In genomic region chr1:89624715-89625323, GRCh38 we compare ENCODE assay signal across 25 cellular contexts. TPM values are rescaled to one million over a fixed set of nuclear protein-coding genes. Genes with fewer than 3 reads are reported as not detected.
DNase-seq lines count a peak whose midpoint lies in the region; ATAC-seq, FAIRE-seq and TF ChIP-seq lines count a peak whose summit lies in the region.
"Had no signal": no experiment of that assay in that cellular context is flagged by ENCODE, and none has a peak within 500 bp of the region (broad histone marks: within the 10 kb centered on the region; RNA-seq: fewer than 3 reads in every experiment).

No MANE protein-coding gene starts in this region.

- intact Hi-C loops in right lobe of liver (cut with DNase I) = no loop called here
- intact Hi-C loops in HepG2 (cut with micrococcal nuclease; ENCODE audit: unreplicated experiment) = no loop called here
- intact Hi-C loops in dorsolateral prefrontal cortex (cut with DNase I) = no loop called here

- no peaks in the 10 kb centered on the region for H3K4me1 ChIP-seq in right lobe of liver
- peaks cover 8% of the 10 kb centered on the region; the same call in 1 of the 2 replicates for H3K4me1 ChIP-seq in HepG2 (ENCODE audit: insufficient read depth, low read length)
- H3K4me1 ChIP-seq: Caco-2, SJSA1 had no signal

- no peak overlapping the region for H3K4me2 ChIP-seq in HepG2 (ENCODE audit: low read depth, low read length)
- H3K4me2 ChIP-seq: BLaER1 had no signal

- POLR2A ChIA-PET in HepG2 (lab: Yijun Ruan, JAX) = no interaction called here

- DNase-seq in right lobe of liver (no peak), HepG2 (ENCODE audit: low spot score) (no peak), dorsolateral prefrontal cortex (no peak), GM10266 (ENCODE audit: extremely low spot score) (no peak), GOT3 (lab: John Stamatoyannopoulos, UW) (no peak)
- DNase-seq: Caco-2; CD8-positive, alpha-beta T cell; HCEC 1CT; KG1; MG63; NCI-H1105 treated with DMSO at 0.1 percent for 48 hours; NCI-H2029; NCI-H2227 treated with DMSO at 0.1 percent for 48 hours; NCI-H526 treated with DMSO at 0.1 percent for 48 hours; Right ventricle myocardium superior; RPMI8226 had no signal

- no peak for FAIRE-seq in HepG2 (lab: Jason Lieb, UNC)
- FAIRE-seq: A204.1, G401.6, GM12878, H1 had no signal

- CTCF ChIA-PET in HepG2 (lab: Yijun Ruan, JAX; ENCODE audit: low intra/inter-chr PET ratio, low total read pairs) = no interaction called here

- in situ Hi-C loops in HepG2 (cut with HindIII; ENCODE audit: extremely low pct_ligation_motif_present, low pct_unique_long_range_greater_than_20kb) = no loop called here

- H3K4me3 ChIP-seq in right lobe of liver (no peak overlapping the region), HepG2 (replicated peaks in 1 of 3; ENCODE audit: insufficient read depth in 1 of 3, low read depth in 2 of 3, low read length in 3 of 3) (no peak overlapping the region), dorsolateral prefrontal cortex (no peak overlapping the region)
- H3K4me3 ChIP-seq: BLaER1, GM12878, MG63, SJSA1 had no signal

- H4K20me1 ChIP-seq in HepG2 (ENCODE audit: insufficient read depth, low read length) = no peaks in the 10 kb centered on the region
- H4K20me1 ChIP-seq: BLaER1 had no signal

- 65% methylated on average over 4 of the region's 4 CpGs for WGBS in right lobe of liver (ENCODE audit: insufficient coverage, low coverage, low lambda C conversion rate, missing lambda C conversion rate)
- 64% methylated on average over 4 of the region's 4 CpGs for WGBS in HepG2 (ENCODE audit: low lambda C conversion rate)

- TF ChIP-seq RAD21 in HepG2 (CRISPR knock-in tag; IDR thresholded peaks at IDR 0.05) = no peak

- no peak overlapping the region for H3K9ac ChIP-seq in HepG2 (ENCODE audit: insufficient read depth, low read depth, low read length)
- H3K9ac ChIP-seq: BLaER1 had no signal

- H3K27me3 ChIP-seq in right lobe of liver (no peaks in the 10 kb centered on the region), HepG2 (ENCODE audit: control insufficient read depth in 1 of 2, insufficient read depth in 2 of 2, low read length in 2 of 2) (no peaks in the 10 kb centered on the region), dorsolateral prefrontal cortex (no peaks in the 10 kb centered on the region)
- H3K27me3 ChIP-seq: BLaER1, MG63, SJSA1 had no signal

- H3K79me2 ChIP-seq in HepG2 (ENCODE audit: insufficient read depth, low read length) = no peaks in the 10 kb centered on the region

- H3K36me3 ChIP-seq in right lobe of liver (no peaks in the 10 kb centered on the region), HepG2 (replicated peaks in 1 of 2; ENCODE audit: control insufficient read depth in 1 of 2, insufficient read depth in 2 of 2, low read length in 2 of 2) (no peaks in the 10 kb centered on the region)
- H3K36me3 ChIP-seq: MG63, SJSA1 had no signal

- H3K9me3 ChIP-seq in right lobe of liver (no peaks in the 10 kb centered on the region), HepG2 (ENCODE audit: low read length) (no peaks in the 10 kb centered on the region)
- H3K9me3 ChIP-seq: Caco-2, MG63, SJSA1 had no signal

- no peak for TF ChIP-seq CTCF in right lobe of liver (IDR thresholded peaks at IDR 0.05)
- no peak for TF ChIP-seq CTCF in HepG2 (CRISPR knock-in tag; IDR thresholded peaks at IDR 0.05)
- TF ChIP-seq CTCF in VCaP (conservative IDR thresholded peaks at IDR 0.05) = no peak
- no peak for TF ChIP-seq CTCF in dorsolateral prefrontal cortex (IDR thresholded peaks at IDR 0.05 in 54 of 56, conservative IDR thresholded peaks at IDR 0.05 in 2 of 56; ENCODE audit: low read depth in 1 of 56, partially characterized antibody in 56 of 56)
- no peak for TF ChIP-seq CTCF in GM10266 (IDR thresholded peaks at IDR 0.05; ENCODE audit: control insufficient read depth, insufficient read depth, low read depth, missing control alignments)

- no peak for TF ChIP-seq POLR2A in right lobe of liver (IDR thresholded peaks at IDR 0.05)
- no peak for TF ChIP-seq POLR2A in HepG2 (IDR thresholded peaks at IDR 0.05; ENCODE audit: insufficient read depth in 1 of 2, low read depth in 2 of 2, low read length in 2 of 2)

- H2AFZ ChIP-seq in HepG2 (ENCODE audit: low read length) = no peak overlapping the region

- ATAC-seq in right lobe of liver (peak in 3 of 4 donors; percentile 20 to 63 (median 43)), HepG2 (no peak), HG02852 (IDR thresholded peaks at IDR 0.05; ENCODE audit: unreplicated experiment) (no peak)
- ATAC-seq: CD8-positive, alpha-beta T cell; GM12878 had no signal

- BruUV-seq in HepG2 (replicated peaks; lab: Mats Ljungman, UMichigan) = no TSS peak

- no peak overlapping the region for H3K27ac ChIP-seq in right lobe of liver
- H3K27ac ChIP-seq in HepG2 (ENCODE audit: extremely low read length, insufficient read depth, low read length) = no peak overlapping the region
- peak overlapping the region; percentile 34 for H3K27ac ChIP-seq in VCaP
- peak overlapping the region; percentile 33 to 99 (median 90) for H3K27ac ChIP-seq in dorsolateral prefrontal cortex
- peak overlapping the region; percentile 95 for H3K27ac ChIP-seq in temporal lobe (ENCODE audit: low read depth, low read length)
- H3K27ac ChIP-seq: BLaER1, SJSA1 had no signal

- TF ChIP-seq EP300 in HepG2 (IDR thresholded peaks at IDR 0.05; ENCODE audit: low read depth in 2 of 2, low read length in 2 of 2) = no peak
- no peak for TF ChIP-seq EP300 in HepG2 (CRISPR knock-in tag; IDR thresholded peaks at IDR 0.05; ENCODE audit: borderline replicate concordance)

TF ChIP-seq in HepG2, 621 proteins besides CTCF, POLR2A, EP300 and RAD21 (continues in another document):
- TF ChIP-seq ZNF646 (CRISPR knock-in tag; IDR thresholded peaks at IDR 0.05) = no peak

RNA-seq across cellular contexts. Expression of gene LRRC8C, which starts 8.1 kb away (rescaled TPM):
- total RNA-seq in right lobe of liver = 1 to 10 TPM in 5 of 6 experiments, under 1 TPM in 1; 0.53 to 2.0 (median 1.2) TPM
- 0.22 TPM in 2 replicates for total RNA-seq in HepG2 (2016; rRNA removed; fragmentation: Illumina TruSeq; extraction: Trizol)
- under 0.01 and 0.10 TPM in 2 replicates for total RNA-seq in HepG2 (2016; cell fraction: cytosol; rRNA removed; fragmentation: Illumina TruSeq; extraction: Trizol; ENCODE audit: low read depth)
- 0.22 and 0.24 TPM in 2 replicates for total RNA-seq in HepG2 (2016; cell fraction: insoluble cytoplasmic fraction; rRNA removed; fragmentation: Illumina TruSeq; extraction: Trizol)
- 0.12 and 0.14 TPM in 2 replicates for total RNA-seq in HepG2 (2016; cell fraction: membrane; rRNA removed; fragmentation: Illumina TruSeq; extraction: Trizol)
- 0.25 and 0.47 TPM in 2 replicates for total RNA-seq in HepG2 (2016; cell fraction: nucleus; rRNA removed; fragmentation: Illumina TruSeq; extraction: Trizol)
- polyA plus RNA-seq in HepG2 (2011; rRNA removed) = 0.25 and 0.32 TPM in 2 replicates
- 0.13 and 0.22 TPM in 2 replicates for polyA plus RNA-seq in HepG2 (2011; cell fraction: cytosol; rRNA removed)
- 0.21 and 0.26 TPM in 2 replicates for polyA plus RNA-seq in HepG2 (2011; cell fraction: nucleus; rRNA removed)
- 0.19 and 0.28 TPM in 2 replicates for polyA plus RNA-seq in HepG2 (2012)
- 0.01 and 0.02 TPM in 2 replicates for polyA plus RNA-seq in HepG2 (2016; cell fraction: cytosol; fragmentation: Illumina TruSeq; extraction: Trizol; ENCODE audit: low read depth)
- 0.21 and 0.28 TPM in 2 replicates for polyA plus RNA-seq in HepG2 (2016; cell fraction: insoluble cytoplasmic fraction; fragmentation: Illumina TruSeq; extraction: Trizol; ENCODE audit: low read depth)
- 0.03 TPM in 2 replicates for polyA plus RNA-seq in HepG2 (2016; cell fraction: membrane; fragmentation: Illumina TruSeq; extraction: Trizol; ENCODE audit: low read depth)
- 0.31 and 0.49 TPM in 2 replicates for polyA plus RNA-seq in HepG2 (2016; cell fraction: nucleus; fragmentation: Illumina TruSeq; extraction: Trizol; ENCODE audit: insufficient read depth, low read depth)
- 0.36 and 3.1 TPM in 2 replicates for polyA minus RNA-seq in HepG2 (2011; rRNA and poly(A)+ RNA removed; ENCODE audit: low replicate concordance)
- polyA minus RNA-seq in HepG2 (2011; cell fraction: cytosol; rRNA and poly(A)+ RNA removed) = 0.10 and 0.18 TPM in 2 replicates
- 0.64 and 0.99 TPM in 2 replicates for polyA minus RNA-seq in HepG2 (2011; cell fraction: nucleus; rRNA and poly(A)+ RNA removed)
- total RNA-seq in dorsolateral prefrontal cortex = 10 to 100 TPM; 10.3 to 21.7 (median 16.1) TPM
- 7.6 TPM for total RNA-seq in temporal lobe

Comparison
In these comparisons a context has a peak if more than half of its experiments do, and no peak if none do; other contexts are left out.
1. ATAC-seq: peak in right lobe of liver (3 of 4); none in HepG2 (single experiment) and HG02852 (single experiment).
2. H3K27ac ChIP-seq: peak in VCaP (single experiment), dorsolateral prefrontal cortex (59 of 59) and temporal lobe (single experiment); none in right lobe of liver (0 of 3) and HepG2 (single experiment).